18 cellular contexts compared by ENCODE assay signal in genomic region chr10:123991622-123992570, GRCh38.
DNase-seq lines count a peak whose midpoint lies in the region; ATAC-seq, FAIRE-seq and TF ChIP-seq lines count a peak whose summit lies in the region.
"Had no signal": no experiment of that assay in that cellular context is flagged by ENCODE, and none has a peak within 500 bp of the region (broad histone marks: within the 10 kb centered on the region; RNA-seq: fewer than 3 reads in every experiment).

No MANE protein-coding gene starts in this region.

- CTCF ChIA-PET in GM10248 (lab: Yijun Ruan, JAX), result interaction anchor here (2.0 to 13.9 kb wide), 2 partner anchors 396 to 398 kb away, joined by 10 to 341 read pairs; no protein-coding TSS in a partner anchor

- H3K9me3 ChIP-seq in RWPE2 (ENCODE audit: severe bottlenecking) (no peaks in the 10 kb centered on the region), iPS-18a (ENCODE audit: control insufficient read depth, low read depth, low read length) (no peaks in the 10 kb centered on the region), kidney (ENCODE audit: control insufficient read depth in 1 of 2, low read length in 2 of 2) (peaks cover 0 to 4% of the 10 kb centered on the region in 2 donors)
- H3K9me3 ChIP-seq: SJSA1 had no signal

- POLR2A ChIA-PET in GM10248 (lab: Yijun Ruan, JAX), result no interaction called here

- H3K27ac ChIP-seq in RWPE2 (ENCODE audit: poor library complexity, severe bottlenecking) (no peak overlapping the region), iPS-18a (ENCODE audit: low read length) (no peak overlapping the region), kidney (ENCODE audit: low read depth in 2 of 2, low read length in 2 of 2) (no peak overlapping the region), dorsolateral prefrontal cortex (no peak overlapping the region)
- H3K27ac ChIP-seq: KMS-11, SJSA1 had no signal

- TF ChIP-seq CTCF in GM10248 (IDR thresholded peaks at IDR 0.05; ENCODE audit: control extremely low read depth, extremely low read depth, low read depth, missing control alignments) (no peak), RWPE2 (IDR thresholded peaks at IDR 0.05; ENCODE audit: poor library complexity, severe bottlenecking) (no peak), kidney (IDR thresholded peaks at IDR 0.05; ENCODE audit: borderline replicate concordance, extremely low read depth, insufficient read depth) (no peak), dorsolateral prefrontal cortex (IDR thresholded peaks at IDR 0.05 in 54 of 56, conservative IDR thresholded peaks at IDR 0.05 in 2 of 56; ENCODE audit: low read depth in 1 of 56, partially characterized antibody in 56 of 56) (no peak)

- peak; percentile 5 for DNase-seq in GM10248 (ENCODE audit: extremely low spot score)
- peak; percentile 47 for DNase-seq in RWPE2 (ENCODE audit: low spot score)
- DNase-seq in skeletal muscle cell (ENCODE audit: low read depth), result no peak
- no peak for DNase-seq in kidney
- DNase-seq in dorsolateral prefrontal cortex, result no peak
- DNase-seq in OCI-M2 (lab: John Stamatoyannopoulos, UW; ENCODE audit: unreplicated experiment), result no peak
- DNase-seq: activated naive CD8-positive, alpha-beta T cell treated with anti-CD3 and anti-CD28 coated beads, Interleukin-2, amount 10 ng/mL, durations not matched to agents 7 days and 5 days; CD4-positive, alpha-beta T cell; foreskin melanocyte; GF-D8; left cardiac atrium; NCI-H1694 treated with DMSO at 0.1 percent for 48 hours; stimulated activated CD4-positive, alpha-beta T cell treated with anti-CD3 and anti-CD28 coated beads, Interleukin-1b, Interleukin-23, amount 100 ng/mL, for 48 hours had no signal

- no peak overlapping the region for H3K9ac ChIP-seq in iPS-18a (ENCODE audit: low read length)
- H3K9ac ChIP-seq in kidney (ENCODE audit: low read length in 2 of 2), result no peak overlapping the region
- H3K9ac ChIP-seq: KMS-11 had no signal

- peak overlapping the region; percentile 14 for H3K4me3 ChIP-seq in RWPE2 (ENCODE audit: severe bottlenecking)
- peak overlapping the region; percentile 35 for H3K4me3 ChIP-seq in iPS-18a (ENCODE audit: low read length)
- H3K4me3 ChIP-seq in skeletal muscle cell (ENCODE audit: low read depth, low read length), result peak overlapping the region; percentile 17
- no peak overlapping the region for H3K4me3 ChIP-seq in kidney (ENCODE audit: low read length in 2 of 2)
- H3K4me3 ChIP-seq in dorsolateral prefrontal cortex, result peak overlapping the region in 20 of 59 donors; percentile 8 to 49 (median 29)
- H3K4me3 ChIP-seq: SJSA1 had no signal

- intact Hi-C loops in kidney (cut with DNase I) (loop anchor here (10.0 kb wide), 1 partner anchor 273 kb away; no protein-coding TSS in a partner anchor), dorsolateral prefrontal cortex (cut with DNase I) (loop anchor here in 1 of 2 donors (5.0 kb wide), 1 partner anchor 270 kb away; no protein-coding TSS in a partner anchor)

- no peak for FAIRE-seq in kidney (lab: Jason Lieb, UNC)
- FAIRE-seq: colon had no signal

- H3K4me1 ChIP-seq in RWPE2 (ENCODE audit: insufficient read depth, poor library complexity, severe bottlenecking) (peaks cover 18% of the 10 kb centered on the region), iPS-18a (ENCODE audit: control insufficient read depth, low read depth, low read length) (peaks cover 8% of the 10 kb centered on the region), kidney (ENCODE audit: control insufficient read depth in 1 of 2, insufficient read depth in 1 of 2, low read depth in 1 of 2, low read length in 2 of 2) (peaks cover 0 to 11% of the 10 kb centered on the region in 2 donors)

- H3K27me3 ChIP-seq in RWPE2 (ENCODE audit: insufficient read depth, poor library complexity, severe bottlenecking) (peaks cover 8% of the 10 kb centered on the region), iPS-18a (ENCODE audit: control insufficient read depth, insufficient read depth, low read length) (peaks cover 55% of the 10 kb centered on the region), dorsolateral prefrontal cortex (peaks cover 0 to 70% (median 28%) of the 10 kb centered on the region in 45 donors)

- H3K36me3 ChIP-seq in RWPE2 (ENCODE audit: low read depth) (no peaks in the 10 kb centered on the region), iPS-18a (ENCODE audit: control insufficient read depth, low read depth, low read length) (no peaks in the 10 kb centered on the region), kidney (ENCODE audit: control insufficient read depth in 1 of 2, insufficient read depth in 2 of 2, low read length in 2 of 2) (no peaks in the 10 kb centered on the region)
- H3K36me3 ChIP-seq: SJSA1 had no signal

- no peak for ATAC-seq in RWPE2 (ENCODE audit: low read depth)
- ATAC-seq: left cardiac atrium; stimulated activated effector memory CD8-positive, alpha-beta T cell treated with anti-CD3 and anti-CD28 coated beads, Interleukin-12 subunit alpha, Interleukin-12 subunit beta, amount 100 ng/mL, for 72 hours had no signal

Comparison
In these comparisons a context has a peak if more than half of its experiments do, and no peak if none do; other contexts are left out.
1. DNase-seq: peak in GM10248 (single experiment) and RWPE2 (single experiment); none in skeletal muscle cell (single experiment), kidney (single experiment), dorsolateral prefrontal cortex (0 of 10) and OCI-M2 (single experiment).
2. H3K4me3 ChIP-seq: peak in RWPE2 (single experiment), iPS-18a (single experiment) and skeletal muscle cell (single experiment); none in kidney (0 of 2).